Comparison of ENCODE assay signal across 13 cellular contexts in genomic region chr10:72164617-72165016, GRCh38. TPM values are rescaled to one million over a fixed set of nuclear protein-coding genes. Genes with fewer than 3 reads are reported as not detected.
DNase-seq lines count a peak whose midpoint lies in the region; ATAC-seq and TF ChIP-seq lines count a peak whose summit lies in the region.
"Had no signal": no experiment of that assay in that cellular context is flagged by ENCODE, and none has a peak within 500 bp of the region (broad histone marks: within the 10 kb centered on the region; RNA-seq: fewer than 3 reads in every experiment).

No MANE protein-coding gene starts in this region.

- DNase-seq in AML-193 (lab: John Stamatoyannopoulos, UW) (peak; percentile 60 to 74), H4 (ENCODE audit: low spot score) (peak; percentile 61), Panc1 (ENCODE audit: low read depth, low spot score) (no peak), fibroblast of villous mesenchyme (ENCODE audit: low read depth) (peak; percentile 29), GDM1 (lab: John Stamatoyannopoulos, UW) (no peak), GM13976 (ENCODE audit: low spot score) (no peak)
- DNase-seq in activated CD4-positive, alpha-beta memory T cell treated with anti-CD3 and anti-CD28 coated beads, Interleukin-2, amount 10 ng/mL, durations not matched to agents 7 days and 5 days, result no peak
- DNase-seq: activated CD4-positive, alpha-beta T cell treated with anti-CD3 and anti-CD28 coated beads for 1 hour; head of caudate nucleus; stimulated activated CD4-positive, alpha-beta T cell treated with anti-CD3 and anti-CD28 coated beads, Interleukin-4, amount 100 ng/mL, for 4 hours had no signal

- no peaks in the 10 kb centered on the region for H3K27me3 ChIP-seq in Panc1 (ENCODE audit: control insufficient read depth, insufficient read depth, low read length)

- POLR2A ChIA-PET in Panc1 (lab: Charles Lee), result no interaction called here
- POLR2A ChIA-PET in activated CD4-positive, alpha-beta memory T cell treated with anti-CD3 and anti-CD28 coated beads, Interleukin-2, amount 10 ng/mL, durations not matched to agents 7 days and 5 days (lab: Charles Lee), result no interaction called here

- peak overlapping the region; percentile 83; the same call in 1 of the 2 replicates for H3K27ac ChIP-seq in Panc1 (ENCODE audit: low read length)
- H3K27ac ChIP-seq: C4-2B had no signal

- in situ Hi-C loops in Panc1 (cut with HindIII; ENCODE audit: low pct_unique_long_range_greater_than_20kb, low sequenced_read_pairs) (no loop called here), GM13976 (cut with MboI; ENCODE audit: low sequenced_read_pairs, unreplicated experiment) (no loop called here)

- no peaks in the 10 kb centered on the region for H3K27me3 Mint-ChIP-seq in activated CD4-positive, alpha-beta memory T cell treated with anti-CD3 and anti-CD28 coated beads, Interleukin-2, amount 10 ng/mL, durations not matched to agents 7 days and 5 days

- no peaks in the 10 kb centered on the region for H3K9me3 ChIP-seq in Panc1 (ENCODE audit: control insufficient read depth, insufficient read depth, low read depth, low read length)

- H3K4me3 Mint-ChIP-seq in activated CD4-positive, alpha-beta memory T cell treated with anti-CD3 and anti-CD28 coated beads, Interleukin-2, amount 10 ng/mL, durations not matched to agents 7 days and 5 days, result no peak overlapping the region

- peaks cover 17% of the 10 kb centered on the region for H3K36me3 Mint-ChIP-seq in activated CD4-positive, alpha-beta memory T cell treated with anti-CD3 and anti-CD28 coated beads, Interleukin-2, amount 10 ng/mL, durations not matched to agents 7 days and 5 days (ENCODE audit: low read depth)

- H3K27ac Mint-ChIP-seq in activated CD4-positive, alpha-beta memory T cell treated with anti-CD3 and anti-CD28 coated beads, Interleukin-2, amount 10 ng/mL, durations not matched to agents 7 days and 5 days, result no peak overlapping the region

- H3K4me3 ChIP-seq in Panc1 (ENCODE audit: low read depth in 2 of 2, low read length in 2 of 2), result no peak overlapping the region
- no peak overlapping the region for H3K4me3 ChIP-seq in fibroblast of villous mesenchyme (ENCODE audit: low read depth, low read length)
- H3K4me3 ChIP-seq: lung had no signal

- ATAC-seq in Panc1, result no peak
- ATAC-seq in HG02870 (IDR thresholded peaks at IDR 0.05; ENCODE audit: unreplicated experiment), result no peak

- BruUV-seq in Panc1 (replicated peaks; lab: Mats Ljungman, UMichigan), result no TSS peak

- CTCF ChIA-PET in Panc1 (lab: Charles Lee), result interaction anchor here (0.6 to 0.9 kb wide), 2 partner anchors 23 to 173 kb away, joined by 4 to 5 read pairs; no protein-coding TSS in a partner anchor
- CTCF ChIA-PET in activated CD4-positive, alpha-beta memory T cell treated with anti-CD3 and anti-CD28 coated beads, Interleukin-2, amount 10 ng/mL, durations not matched to agents 7 days and 5 days (lab: Charles Lee), result no interaction called here

- peaks cover 2% of the 10 kb centered on the region for H3K9me3 Mint-ChIP-seq in activated CD4-positive, alpha-beta memory T cell treated with anti-CD3 and anti-CD28 coated beads, Interleukin-2, amount 10 ng/mL, durations not matched to agents 7 days and 5 days

- no peak for TF ChIP-seq CTCF in Panc1 (IDR thresholded peaks at IDR 0.05)
- no peak for TF ChIP-seq CTCF in fibroblast of villous mesenchyme (IDR thresholded peaks at IDR 0.05; ENCODE audit: insufficient read depth, low read depth, low read length)
- TF ChIP-seq CTCF in GM13976 (IDR thresholded peaks at IDR 0.05; ENCODE audit: borderline replicate concordance, control extremely low read depth, extremely low read depth, insufficient read depth, missing control alignments), result no peak

- H3K4me1 Mint-ChIP-seq in activated CD4-positive, alpha-beta memory T cell treated with anti-CD3 and anti-CD28 coated beads, Interleukin-2, amount 10 ng/mL, durations not matched to agents 7 days and 5 days, result peaks cover 16% of the 10 kb centered on the region

- peaks cover 3% of the 10 kb centered on the region; the same call in 1 of the 2 replicates for H3K36me3 ChIP-seq in Panc1 (ENCODE audit: control insufficient read depth, insufficient read depth, low read length)

- intact Hi-C loops in Panc1 (cut with micrococcal nuclease; ENCODE audit: unreplicated experiment), result no loop called here

- peaks cover 33% of the 10 kb centered on the region for H3K4me1 ChIP-seq in Panc1 (ENCODE audit: control insufficient read depth, insufficient read depth, low read length)

RNA-seq across cellular contexts. Expression of gene ANAPC16, which starts 51.2 kb away (rescaled TPM):
- 80.9 and 98.5 TPM in 2 replicates for total RNA-seq in H4 (2014; rRNA removed; shearing (Covaris generic))
- 110 TPM for total RNA-seq in Panc1 (2021; ENCODE audit: unreplicated experiment)
- polyA plus RNA-seq in Panc1 (2012; ENCODE audit: insufficient read length), result 77.2 TPM
- 43.2 and 66.1 TPM in 2 replicates for total RNA-seq in fibroblast of villous mesenchyme
- total RNA-seq in activated CD4-positive, alpha-beta memory T cell treated with anti-CD3 and anti-CD28 coated beads, Interleukin-2, amount 10 ng/mL, durations not matched to agents 7 days and 5 days, result 100 to 1,000 TPM in 1 of 2 experiments, 10 to 100 TPM in 1; 94.2 to 101 TPM

RNA-seq across cellular contexts. Expression of gene ASCC1, which starts 51.5 kb away (rescaled TPM):
- 47.3 and 51.5 TPM in 2 replicates for total RNA-seq in H4 (2014; rRNA removed; shearing (Covaris generic))
- 114 TPM for total RNA-seq in Panc1 (2021; ENCODE audit: unreplicated experiment)
- 72.9 TPM for polyA plus RNA-seq in Panc1 (2012; ENCODE audit: insufficient read length)
- 32.5 and 41.0 TPM in 2 replicates for total RNA-seq in fibroblast of villous mesenchyme
- 10 to 100 TPM; 35.5 to 36.2 TPM for total RNA-seq in activated CD4-positive, alpha-beta memory T cell treated with anti-CD3 and anti-CD28 coated beads, Interleukin-2, amount 10 ng/mL, durations not matched to agents 7 days and 5 days

Comparison
In these comparisons a context has a peak if more than half of its experiments do, and no peak if none do; other contexts are left out.
1. DNase-seq: peak in AML-193 (2 of 2), H4 (single experiment) and fibroblast of villous mesenchyme (single experiment); none in Panc1 (single experiment), activated CD4-positive, alpha-beta memory T cell treated with anti-CD3 and anti-CD28 coated beads, Interleukin-2, amount 10 ng/mL, durations not matched to agents 7 days and 5 days (single experiment), GDM1 (single experiment) and GM13976 (single experiment).